ENCODE assay signal across 11 cellular contexts in genomic region chr1:39076127-39076798, GRCh38. TPM values are rescaled to one million over a fixed set of nuclear protein-coding genes. Genes with fewer than 3 reads are reported as not detected.
DNase-seq lines count a peak whose midpoint lies in the region; TF ChIP-seq lines count a peak whose summit lies in the region.
"Had no signal": no experiment of that assay in that cellular context is flagged by ENCODE, and none has a peak within 500 bp of the region (broad histone marks: within the 10 kb centered on the region; RNA-seq: fewer than 3 reads in every experiment).

No MANE protein-coding gene starts in this region.

- peaks cover 21% of the 10 kb centered on the region for H3K4me1 ChIP-seq in adipocyte (ENCODE audit: control insufficient read depth, insufficient read depth, low read length)
- no peaks in the 10 kb centered on the region for H3K4me1 ChIP-seq in CD4-positive, alpha-beta memory T cell (ENCODE audit: insufficient read depth, low read length)

- no peak for TF ChIP-seq CTCF in fibroblast of villous mesenchyme (IDR thresholded peaks at IDR 0.05; ENCODE audit: insufficient read depth, low read depth, low read length)
- TF ChIP-seq CTCF in osteocyte (IDR thresholded peaks at IDR 0.05) = no peak

- no peak overlapping the region for H3K27ac ChIP-seq in CD4-positive, alpha-beta memory T cell (ENCODE audit: low read depth, low read length)

- intact Hi-C loops in CD4-positive, alpha-beta memory T cell (cut with micrococcal nuclease) = no loop called here

- peak overlapping the region; percentile 46 for H3K4me3 ChIP-seq in adipocyte (ENCODE audit: low read length)
- H3K4me3 ChIP-seq in fibroblast of villous mesenchyme (ENCODE audit: low read depth, low read length) = no peak overlapping the region
- H3K4me3 ChIP-seq in CD4-positive, alpha-beta memory T cell (ENCODE audit: low read length in 2 of 2) = no peak overlapping the region

- H3K27me3 Mint-ChIP-seq in osteocyte (ENCODE audit: unreplicated experiment) = no peaks in the 10 kb centered on the region
- peaks cover 11% of the 10 kb centered on the region for H3K27me3 Mint-ChIP-seq in activated naive CD8-positive, alpha-beta T cell treated with anti-CD3 and anti-CD28 coated beads for 36 hours
- peaks cover 9% of the 10 kb centered on the region in 2 donors for H3K27me3 Mint-ChIP-seq in CD4-positive, alpha-beta memory T cell

- H3K4me1 Mint-ChIP-seq in osteocyte (ENCODE audit: unreplicated experiment) = peaks cover 11% of the 10 kb centered on the region
- peaks cover 5% of the 10 kb centered on the region for H3K4me1 Mint-ChIP-seq in activated naive CD8-positive, alpha-beta T cell treated with anti-CD3 and anti-CD28 coated beads for 36 hours
- H3K4me1 Mint-ChIP-seq in CD4-positive, alpha-beta memory T cell = peaks cover 2 to 10% (median 7%) of the 10 kb centered on the region in 4 donors

- peaks cover 2% of the 10 kb centered on the region for H3K36me3 Mint-ChIP-seq in osteocyte (ENCODE audit: unreplicated experiment)
- no peaks in the 10 kb centered on the region for H3K36me3 Mint-ChIP-seq in activated naive CD8-positive, alpha-beta T cell treated with anti-CD3 and anti-CD28 coated beads for 36 hours
- no peaks in the 10 kb centered on the region for H3K36me3 Mint-ChIP-seq in CD4-positive, alpha-beta memory T cell

- H3K9me3 Mint-ChIP-seq in osteocyte (ENCODE audit: unreplicated experiment) = no peaks in the 10 kb centered on the region
- H3K9me3 Mint-ChIP-seq in activated naive CD8-positive, alpha-beta T cell treated with anti-CD3 and anti-CD28 coated beads for 36 hours = no peaks in the 10 kb centered on the region
- H3K9me3 Mint-ChIP-seq in CD4-positive, alpha-beta memory T cell = peaks cover 0 to 8% (median 0%) of the 10 kb centered on the region in 8 donors

- H3K27ac Mint-ChIP-seq in osteocyte (ENCODE audit: unreplicated experiment) = peak overlapping the region; percentile 38
- H3K27ac Mint-ChIP-seq in activated naive CD8-positive, alpha-beta T cell treated with anti-CD3 and anti-CD28 coated beads for 36 hours = no peak overlapping the region
- no peak overlapping the region for H3K27ac Mint-ChIP-seq in CD4-positive, alpha-beta memory T cell
- H3K27ac Mint-ChIP-seq: activated naive CD8-positive, alpha-beta T cell had no signal

- CTCF ChIA-PET in CD4-positive, alpha-beta memory T cell (lab: Charles Lee; ENCODE audit: partially characterized antibody) = no interaction called here

- DNase-seq in Ammon's horn (ENCODE audit: low spot score) (peak; percentile 64), adipocyte (ENCODE audit: low read depth) (peak; percentile 39), fibroblast of villous mesenchyme (ENCODE audit: low read depth) (peak; percentile 58), osteocyte (ENCODE audit: extremely low spot score, unreplicated experiment) (no peak), NCI-H510A treated with DMSO at 0.1 percent for 48 hours (lab: John Stamatoyannopoulos, UW) (no peak), OCI-M1 (lab: John Stamatoyannopoulos, UW) (no peak)
- DNase-seq in activated naive CD8-positive, alpha-beta T cell treated with anti-CD3 and anti-CD28 coated beads for 36 hours = no peak
- DNase-seq in CD4-positive, alpha-beta memory T cell = no peak
- DNase-seq: NCI-H524, small intestine had no signal

- H3K4me3 Mint-ChIP-seq in osteocyte (ENCODE audit: unreplicated experiment) = no peak overlapping the region
- no peak overlapping the region for H3K4me3 Mint-ChIP-seq in activated naive CD8-positive, alpha-beta T cell treated with anti-CD3 and anti-CD28 coated beads for 36 hours
- no peak overlapping the region for H3K4me3 Mint-ChIP-seq in CD4-positive, alpha-beta memory T cell
- H3K4me3 Mint-ChIP-seq: activated naive CD8-positive, alpha-beta T cell had no signal

- peaks cover 6% of the 10 kb centered on the region for H3K9me3 ChIP-seq in adipocyte (ENCODE audit: control insufficient read depth, low read length)
- no peaks in the 10 kb centered on the region for H3K9me3 ChIP-seq in CD4-positive, alpha-beta memory T cell (ENCODE audit: control insufficient read depth in 1 of 2, low read length in 2 of 2)

- no peaks in the 10 kb centered on the region for H3K36me3 ChIP-seq in adipocyte (ENCODE audit: control insufficient read depth, insufficient read depth, low read length, severe bottlenecking)
- no peaks in the 10 kb centered on the region for H3K36me3 ChIP-seq in CD4-positive, alpha-beta memory T cell (ENCODE audit: insufficient read depth, low read length)

- POLR2A ChIA-PET in CD4-positive, alpha-beta memory T cell (lab: Charles Lee; ENCODE audit: partially characterized antibody) = no interaction called here

- H3K27me3 ChIP-seq in adipocyte (replicated peaks; ENCODE audit: control insufficient read depth, insufficient read depth, low read length) = no peaks in the 10 kb centered on the region
- H3K27me3 ChIP-seq in CD4-positive, alpha-beta memory T cell (ENCODE audit: insufficient read depth, low read length) = no peaks in the 10 kb centered on the region

- peak overlapping the region; percentile 77 for H3K9ac ChIP-seq in adipocyte (ENCODE audit: low read length)

RNA-seq across cellular contexts. Expression of gene NDUFS5, which starts 50.1 kb away (rescaled TPM):
- total RNA-seq in fibroblast of villous mesenchyme (285 and 325 TPM in 2 replicates), osteocyte (146 and 157 TPM in 2 replicates)
- 100 to 1,000 TPM; 191 to 201 TPM for total RNA-seq in activated naive CD8-positive, alpha-beta T cell treated with anti-CD3 and anti-CD28 coated beads for 36 hours
- 100 to 1,000 TPM; 122 to 125 TPM for total RNA-seq in CD4-positive, alpha-beta memory T cell
- polyA plus RNA-seq in CD4-positive, alpha-beta memory T cell = 100 to 1,000 TPM; 616 to 665 TPM

Comparison
In these comparisons a context has a peak if more than half of its experiments do, and no peak if none do; other contexts are left out.
1. DNase-seq: peak in Ammon's horn (single experiment), adipocyte (single experiment) and fibroblast of villous mesenchyme (single experiment); none in osteocyte (single experiment), activated naive CD8-positive, alpha-beta T cell treated with anti-CD3 and anti-CD28 coated beads for 36 hours (single experiment), NCI-H510A treated with DMSO at 0.1 percent for 48 hours (single experiment), OCI-M1 (single experiment) and CD4-positive, alpha-beta memory T cell (0 of 5).